Comparison of ENCODE assay signal across 8 cellular contexts in genomic region chr14:69611264-69612013, GRCh38. TPM values are rescaled to one million over a fixed set of nuclear protein-coding genes. Genes with fewer than 3 reads are reported as not detected.
A peak's percentile ranks its signal among the peaks of the same experiment; 100 is the strongest.
DNase-seq lines count a peak whose midpoint lies in the region; ATAC-seq, FAIRE-seq and TF ChIP-seq lines count a peak whose summit lies in the region.

TSS of gene SUSD6 (plus strand) at chr14:69611596. CDS start at chr14:69658593, 46,997 bp downstream.

- H3K36me3 ChIP-seq in HCT116 (ENCODE audit: control insufficient read depth in 1 of 2, insufficient read depth in 2 of 2, low read length in 2 of 2) (no peaks in the 10 kb centered on the region), SK-N-MC (ENCODE audit: insufficient read depth, low read length) (no peaks in the 10 kb centered on the region), neutrophil (no peaks in the 10 kb centered on the region)

- no peak for TF ChIP-seq RAD21 in HCT116 (IDR thresholded peaks at IDR 0.05; ENCODE audit: low read depth)

- POLR2A ChIA-PET in HCT116 (lab: Charles Lee): interaction anchor here (1.1 kb wide), 1 partner anchor 102 kb away, joined by 3 read pairs; no protein-coding TSS in a partner anchor

- CTCF ChIA-PET in HCT116 (lab: Charles Lee): interaction anchor here (1.0 to 1.1 kb wide), 2 partner anchors 23 to 27 kb away, joined by 3 to 4 read pairs; no protein-coding TSS in a partner anchor
- CTCF ChIA-PET in activated naive CD4-positive, alpha-beta T cell treated with anti-CD3 and anti-CD28 coated beads for 36 hours (lab: Charles Lee): interaction anchor here (0.6 to 3.2 kb wide), 5 partner anchors 15 to 98 kb away, joined by 3 to 11 read pairs (median 6); no protein-coding TSS in a partner anchor

- H3K27me3 Mint-ChIP-seq in activated naive CD4-positive, alpha-beta T cell treated with anti-CD3 and anti-CD28 coated beads for 36 hours (ENCODE audit: low read depth): no peaks in the 10 kb centered on the region

- H3K79me2 ChIP-seq in HCT116 (ENCODE audit: insufficient read depth, low read length): no peaks in the 10 kb centered on the region; the same call in 1 of the 2 replicates

- H3K4me1 ChIP-seq in HCT116 (ENCODE audit: control insufficient read depth in 1 of 2, insufficient read depth in 2 of 2, low read length in 2 of 2) (peaks cover 16 to 29% of the 10 kb centered on the region in 2 experiments), neutrophil (ENCODE audit: control insufficient read depth in 1 of 2, insufficient read depth in 1 of 2, low read depth in 1 of 2, low read length in 1 of 2) (peaks cover 44 to 53% of the 10 kb centered on the region in 2 experiments)

- peak within 1 kb of the TSS; percentile 66 to 79 for H3K4me3 ChIP-seq in HCT116 (replicated peaks in 1 of 2; ENCODE audit: low read depth in 1 of 2, low read length in 2 of 2)
- peak within 1 kb of the TSS; percentile 96 for H3K4me3 ChIP-seq in SK-N-MC
- H3K4me3 ChIP-seq in neutrophil (ENCODE audit: low read depth in 1 of 2, low read length in 1 of 2): peak within 1 kb of the TSS; percentile 84 to 96

- H3K27me3 ChIP-seq in HCT116 (ENCODE audit: insufficient read depth, low read length): no peaks in the 10 kb centered on the region
- H3K27me3 ChIP-seq in neutrophil: no peaks in the 10 kb centered on the region

- TF ChIP-seq CTCF in HCT116 (IDR thresholded peaks at IDR 0.05 in 2 of 3, conservative IDR thresholded peaks at IDR 0.05 in 1 of 3; ENCODE audit: borderline replicate concordance in 1 of 3, insufficient read depth in 1 of 3, low read depth in 2 of 3, low read length in 2 of 3) (no peak), neutrophil (IDR thresholded peaks at IDR 0.05) (peak; percentile 49)

- H3K4me1 Mint-ChIP-seq in activated naive CD4-positive, alpha-beta T cell treated with anti-CD3 and anti-CD28 coated beads for 36 hours (ENCODE audit: low read depth): peaks cover 53% of the 10 kb centered on the region

- RAD21 ChIA-PET in HCT116 (lab: Charles Lee; ENCODE audit: low non-redundant PET in 1 of 2, low total read pairs in 2 of 2, uncharacterized antibody in 2 of 2, unreplicated experiment in 2 of 2): interaction anchor here in 1 of 2 experiments (0.7 kb wide), 1 partner anchor 68 kb away, joined by 3 read pairs; no protein-coding TSS in a partner anchor

- H2AFZ ChIP-seq in HCT116 (ENCODE audit: low read depth, low read length, poor library complexity, severe bottlenecking): peak within 1 kb of the TSS; percentile 77

- H3K9me3 ChIP-seq in HCT116 (ENCODE audit: control insufficient read depth in 1 of 2, insufficient read depth in 1 of 2, low read depth in 1 of 2, low read length in 2 of 2): no peaks in the 10 kb centered on the region
- no peaks in the 10 kb centered on the region for H3K9me3 ChIP-seq in SK-N-MC (ENCODE audit: low read depth, low read length)
- H3K9me3 ChIP-seq in neutrophil: no peaks in the 10 kb centered on the region

- peaks cover 33% of the 10 kb centered on the region for H3K36me3 Mint-ChIP-seq in activated naive CD4-positive, alpha-beta T cell treated with anti-CD3 and anti-CD28 coated beads for 36 hours (ENCODE audit: low read depth)

- H4K20me1 ChIP-seq in HCT116 (ENCODE audit: insufficient read depth): no peaks in the 10 kb centered on the region

- peak; percentile 94 for ATAC-seq in HCT116

- H3K9ac ChIP-seq in HCT116 (ENCODE audit: low read length) (peak within 1 kb of the TSS; percentile 69), SK-N-MC (ENCODE audit: insufficient read length) (peak within 1 kb of the TSS; percentile 88)

- H3K9me2 ChIP-seq in HCT116 (ENCODE audit: insufficient read depth): no peaks in the 10 kb centered on the region

- intact Hi-C loops in HCT116 (cut with micrococcal nuclease): no loop called here
- intact Hi-C loops in activated naive CD4-positive, alpha-beta T cell treated with anti-CD3 and anti-CD28 coated beads for 36 hours (cut with micrococcal nuclease): loop anchor here (1.0 to 10.0 kb wide), 6 partner anchors 27 to 1043 kb away; partner anchors contain the start of genes SRSF5 and ZFP36L1

- peak within 1 kb of the TSS; percentile 92 for H3K4me3 Mint-ChIP-seq in activated naive CD4-positive, alpha-beta T cell treated with anti-CD3 and anti-CD28 coated beads for 36 hours

- no TSS peak for BruUV-seq in HCT116 (replicated peaks; lab: Mats Ljungman, UMichigan)

- H3K27ac ChIP-seq in HCT116 (ENCODE audit: low read depth, low read length): peak within 1 kb of the TSS; percentile 46
- peak within 1 kb of the TSS; percentile 86 for H3K27ac ChIP-seq in SK-N-MC
- H3K27ac ChIP-seq in neutrophil: peak within 1 kb of the TSS; percentile 98
- H3K27ac ChIP-seq in substantia nigra (ENCODE audit: low read depth, low read length, poor library complexity, severe bottlenecking): peak within 1 kb of the TSS; percentile 86

- TF ChIP-seq POLR2A in HCT116 (IDR thresholded peaks at IDR 0.05; ENCODE audit: borderline replicate concordance, extremely low read depth, insufficient read depth, insufficient read length): no peak

- no peaks in the 10 kb centered on the region for H3K9me3 Mint-ChIP-seq in activated naive CD4-positive, alpha-beta T cell treated with anti-CD3 and anti-CD28 coated beads for 36 hours

- H3K27ac Mint-ChIP-seq in activated naive CD4-positive, alpha-beta T cell treated with anti-CD3 and anti-CD28 coated beads for 36 hours: peak within 1 kb of the TSS; percentile 91

- DNase-seq in ELR (ENCODE audit: low read depth) (peak; percentile 89), HCT116 (ENCODE audit: low read depth, low spot score) (peak; percentile 66), NAMALWA (ENCODE audit: low spot score) (peak; percentile 81), SK-N-MC (ENCODE audit: low read depth, low spot score) (no peak), frontal cortex (ENCODE audit: low spot score in 2 of 2) (peak; percentile 95 to 97), substantia nigra (lab: John Stamatoyannopoulos, UW) (peak; percentile 65 to 98 (median 92))
- DNase-seq in activated naive CD4-positive, alpha-beta T cell treated with anti-CD3 and anti-CD28 coated beads for 36 hours: peak; percentile 88

- peak within 1 kb of the TSS; percentile 99 for H3K4me2 ChIP-seq in HCT116 (ENCODE audit: low read length)

- FAIRE-seq in frontal cortex (lab: Jason Lieb, UNC): no peak

TF ChIP-seq in HCT116, 20 proteins besides CTCF, POLR2A, EP300 and RAD21:
- TF ChIP-seq EZH2 (IDR thresholded peaks at IDR 0.05) (no peak), SP1 (IDR thresholded peaks at IDR 0.05; ENCODE audit: low read depth) (peak; percentile 55), CBX3 (IDR thresholded peaks at IDR 0.05; ENCODE audit: low read depth) (no peak), EGR1 (IDR thresholded peaks at IDR 0.05; ENCODE audit: low read depth) (no peak), SRF (IDR thresholded peaks at IDR 0.05; ENCODE audit: low read depth) (no peak), SIN3A (IDR thresholded peaks at IDR 0.05; ENCODE audit: low read depth) (no peak; the same call in 1 of the 2 replicates), ATF3 (IDR thresholded peaks at IDR 0.05) (no peak), POLR2AphosphoS5 (IDR thresholded peaks at IDR 0.05; ENCODE audit: low read depth, low read length) (peak; percentile 68), MAX (IDR thresholded peaks at IDR 0.05) (peak; percentile 73), EZH2phosphoT487 (IDR thresholded peaks at IDR 0.05; ENCODE audit: borderline replicate concordance) (no peak), ZBTB33 (IDR thresholded peaks at IDR 0.05; ENCODE audit: extremely low read depth, insufficient replicate concordance, low read length) (no peak), FOSL1 (IDR thresholded peaks at IDR 0.05; ENCODE audit: low read depth) (no peak)

RNA-seq across cellular contexts. Expression of gene SUSD6, which starts in this region (rescaled TPM):
- total RNA-seq in HCT116 (2021; ENCODE audit: unreplicated experiment) (6.4 TPM), frontal cortex (4.9 TPM)
- 3.1 and 3.6 TPM in 2 replicates for polyA plus RNA-seq in HCT116 (2012)
- 10 to 100 TPM; 66.6 to 69.7 TPM for total RNA-seq in activated naive CD4-positive, alpha-beta T cell treated with anti-CD3 and anti-CD28 coated beads for 36 hours

Comparison
In these comparisons a context has a peak if more than half of its experiments do, and no peak if none do; other contexts are left out.
1. H3K27ac ChIP-seq: peak in every context shown above with its lines; median percentile 98 in neutrophil; 86 in SK-N-MC; 86 in substantia nigra; 46 in HCT116.